Comparison of ENCODE assay signal across 25 cellular contexts in the genomic region with DNA sequence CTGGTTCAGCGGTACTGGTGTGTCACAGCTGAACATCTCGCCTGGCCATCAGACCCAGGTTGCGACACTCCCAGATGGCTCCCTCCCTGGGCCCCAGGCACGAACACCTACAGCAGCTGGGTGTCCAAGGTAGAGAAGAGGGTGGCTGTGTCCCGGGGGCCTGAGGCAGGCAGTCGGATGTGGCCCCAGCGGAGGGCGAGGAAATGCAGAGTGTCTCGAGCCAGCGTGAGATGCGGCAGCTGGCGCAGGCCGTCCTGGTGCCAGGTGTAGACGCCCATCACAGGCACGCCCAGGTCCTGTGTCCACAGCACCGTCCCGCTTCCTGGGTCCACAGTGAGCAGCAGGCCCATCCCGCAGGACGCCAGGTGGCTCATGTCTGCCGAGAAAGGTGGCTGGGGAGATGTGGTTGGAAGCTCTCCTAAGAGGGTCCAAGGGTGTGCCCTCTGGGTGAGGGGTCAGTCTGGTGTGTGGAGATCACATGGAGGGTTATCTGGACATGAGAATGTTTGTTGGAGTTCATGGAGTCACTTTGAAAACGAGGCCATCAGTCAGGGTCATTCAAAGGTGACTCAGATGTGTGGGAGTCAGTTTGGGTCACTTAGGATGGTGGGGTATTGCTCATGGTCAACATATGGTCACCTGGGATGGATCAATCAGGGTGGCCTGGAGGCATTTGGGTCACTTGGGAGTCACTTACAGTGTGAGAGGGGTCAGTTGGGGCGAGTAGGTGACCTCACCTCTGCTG. TPM values are rescaled to one million over a fixed set of nuclear protein-coding genes. Genes with fewer than 3 reads are reported as not detected.
DNase-seq lines count a peak whose midpoint lies in the region; ATAC-seq, FAIRE-seq and TF ChIP-seq lines count a peak whose summit lies in the region.
"Had no signal": no experiment of that assay in that cellular context is flagged by ENCODE, and none has a peak within 500 bp of the region (broad histone marks: within the 10 kb centered on the region; RNA-seq: fewer than 3 reads in every experiment).

No MANE protein-coding gene starts in this region.

- in situ Hi-C loops in transverse colon (cut with MboI; ENCODE audit: low pct_ligation_motif_present in 1 of 4, low pct_unique_long_range_greater_than_20kb in 1 of 4, low sequenced_read_pairs in 3 of 4), result no loop called here

- TF ChIP-seq CTCF in bronchial epithelial cell (IDR thresholded peaks at IDR 0.05; ENCODE audit: insufficient read depth, low read length, severe bottlenecking) (no peak), mucosa of descending colon (IDR thresholded peaks at IDR 0.05) (no peak), transverse colon (IDR thresholded peaks at IDR 0.05) (no peak), esophagus muscularis mucosa (IDR thresholded peaks at IDR 0.05) (no peak)

- TF ChIP-seq POLR2A in transverse colon (IDR thresholded peaks at IDR 0.05), result peak; percentile 8
- TF ChIP-seq POLR2A in esophagus muscularis mucosa (IDR thresholded peaks at IDR 0.05; ENCODE audit: low read depth), result no peak

- H3K9me3 ChIP-seq in mucosa of descending colon (no peaks in the 10 kb centered on the region), transverse colon (no peaks in the 10 kb centered on the region), esophagus muscularis mucosa (peaks cover 0 to 24% (median 10%) of the 10 kb centered on the region in 4 donors)
- H3K9me3 ChIP-seq: BE2C had no signal

- DNase-seq in DMS53 (lab: John Stamatoyannopoulos, UW), result peak; percentile 14
- no peak for DNase-seq in DMS53 treated with DMSO at 0.1 percent for 48 hours (lab: John Stamatoyannopoulos, UW; ENCODE audit: unreplicated experiment)
- no peak for DNase-seq in bronchial epithelial cell (ENCODE audit: low read depth)
- DNase-seq in mucosa of descending colon, result peak in 1 of 3 donors; percentile 50
- DNase-seq in transverse colon, result no peak
- no peak for DNase-seq in esophagus muscularis mucosa (ENCODE audit: extremely low spot score)
- no peak for DNase-seq in stimulated activated naive CD4-positive, alpha-beta T cell treated with Interleukin-2 at 50 U/mL for 16 hours (lab: John Stamatoyannopoulos, UW)
- DNase-seq: AML-193; BE2C; CD4-positive, alpha-beta T cell; CD8-positive, alpha-beta memory T cell; DMS 273 treated with DMSO at 0.1 percent for 48 hours; DND-41; GM23248; H9 had no signal

- H3K27ac ChIP-seq in transverse colon (no peak overlapping the region), esophagus muscularis mucosa (replicated peaks in 1 of 4) (no peak overlapping the region)
- H3K27ac ChIP-seq: 22Rv1; BLaER1 treated with 17β-estradiol and CSF1 and Interleukin-3, amounts not matched to agents 10 nM and 100 nM; GM23248 had no signal

- H3K4me1 ChIP-seq in mucosa of descending colon (ENCODE audit: low read depth), result peaks cover 4% of the 10 kb centered on the region
- no peaks in the 10 kb centered on the region for H3K4me1 ChIP-seq in transverse colon
- H3K4me1 ChIP-seq in esophagus muscularis mucosa, result no peaks in the 10 kb centered on the region
- H3K4me1 ChIP-seq: BE2C; BLaER1 treated with 17β-estradiol and CSF1 and Interleukin-3, amounts not matched to agents 10 nM and 100 nM had no signal

- no peak overlapping the region for H3K4me3 ChIP-seq in bronchial epithelial cell (ENCODE audit: low read depth, low read length)
- no peak overlapping the region for H3K4me3 ChIP-seq in mucosa of descending colon
- H3K4me3 ChIP-seq in transverse colon, result no peak overlapping the region
- H3K4me3 ChIP-seq in esophagus muscularis mucosa, result no peak overlapping the region
- H3K4me3 ChIP-seq: BLaER1 treated with 17β-estradiol and CSF1 and Interleukin-3, amounts not matched to agents 10 nM and 100 nM; GM23248 had no signal

- no peaks in the 10 kb centered on the region for H3K36me3 ChIP-seq in bronchial epithelial cell (ENCODE audit: control insufficient read depth, insufficient read depth, low read length)
- H3K36me3 ChIP-seq in mucosa of descending colon (ENCODE audit: low read depth), result peaks cover 4% of the 10 kb centered on the region
- H3K36me3 ChIP-seq in transverse colon, result peaks cover 0 to 6% (median 0%) of the 10 kb centered on the region in 4 donors
- H3K36me3 ChIP-seq in esophagus muscularis mucosa, result no peaks in the 10 kb centered on the region
- H3K36me3 ChIP-seq: BE2C; BLaER1 treated with 17β-estradiol and CSF1 and Interleukin-3, amounts not matched to agents 10 nM and 100 nM had no signal

- 52 to 85% methylated on average over 2 to 22 of the region's 22 CpGs for WGBS in transverse colon (ENCODE audit: low coverage in 1 of 2), 2 donors
- 87% methylated on average over 10 of the region's 22 CpGs for WGBS in esophagus muscularis mucosa

- peak; percentile 32 for FAIRE-seq in bronchial epithelial cell (lab: Jason Lieb, UNC)
- FAIRE-seq: A204.1, D721Med, G401.6, GM12892, GM19239 had no signal

- no peak for TF ChIP-seq EP300 in transverse colon (IDR thresholded peaks at IDR 0.05; ENCODE audit: low read depth)
- TF ChIP-seq EP300 in esophagus muscularis mucosa (IDR thresholded peaks at IDR 0.05), result no peak

- ATAC-seq in mucosa of descending colon (peak; percentile 48), HG03565 (IDR thresholded peaks at IDR 0.05; ENCODE audit: unreplicated experiment) (no peak)
- ATAC-seq: HCT116 had no signal

- intact Hi-C loops in mucosa of descending colon (cut with DNase I, micrococcal nuclease) (no loop called here), transverse colon (cut with DNase I; ENCODE audit: low total_unique reads) (no loop called here), esophagus muscularis mucosa (cut with DNase I) (no loop called here)

- H3K27me3 ChIP-seq in bronchial epithelial cell (ENCODE audit: control insufficient read depth, insufficient read depth, low read length) (no peaks in the 10 kb centered on the region), transverse colon (no peaks in the 10 kb centered on the region), esophagus muscularis mucosa (peaks cover 0 to 36% (median 0%) of the 10 kb centered on the region in 4 donors)
- H3K27me3 ChIP-seq: BE2C; BLaER1 treated with 17β-estradiol and CSF1 and Interleukin-3, amounts not matched to agents 10 nM and 100 nM had no signal

RNA-seq across cellular contexts. Expression of a gene that starts 8.1 kb away (rescaled TPM):
- total RNA-seq in bronchial epithelial cell (0.26 and 2.2 TPM in 2 replicates), mucosa of descending colon (100 to 1,000 TPM in 2 of 3 donors, 10 to 100 TPM in 1; 89.4 to 263 (median 154) TPM), transverse colon (100 to 1,000 TPM; 114 to 408 (median 168) TPM), esophagus muscularis mucosa (under 1 TPM in 1 of 4 donors, not detected in 3; 0.11 TPM)
- total RNA-seq: CD4-positive, alpha-beta T cell; CD8-positive, alpha-beta memory T cell; GM23248; H4 had no signal

RNA-seq across cellular contexts. Expression of a gene that starts 26.3 kb away (rescaled TPM):
- total RNA-seq in bronchial epithelial cell, result 1.0 and 1.3 TPM in 2 replicates
- 10 to 100 TPM in 2 of 3 donors, 1 to 10 TPM in 1; 4.7 to 28.6 (median 13.3) TPM for total RNA-seq in mucosa of descending colon
- 10 to 100 TPM in 1 of 4 donors, 1 to 10 TPM in 3; 1.5 to 20.1 (median 4.3) TPM for total RNA-seq in transverse colon
- total RNA-seq in esophagus muscularis mucosa, result 1 to 10 TPM in 3 of 4 donors, under 1 TPM in 1; 0.42 to 2.1 (median 1.3) TPM

RNA-seq across cellular contexts. Expression of a gene that starts 49.9 kb away (rescaled TPM):
- total RNA-seq in bronchial epithelial cell, result 0.26 and 0.38 TPM in 2 replicates
- 100 to 1,000 TPM in 2 of 3 donors, 10 to 100 TPM in 1; 97.5 to 432 (median 101) TPM for total RNA-seq in mucosa of descending colon
- total RNA-seq in transverse colon, result 100 to 1,000 TPM in 2 of 4 donors, 10 to 100 TPM in 2; 90.9 to 264 (median 122) TPM
- total RNA-seq in esophagus muscularis mucosa, result not detected
- total RNA-seq: CD4-positive, alpha-beta T cell; CD8-positive, alpha-beta memory T cell; GM23248; H4 had no signal

Comparison
In these comparisons a context has a peak if more than half of its experiments do, and no peak if none do; other contexts are left out.
1. RNA of a gene that starts 8.1 kb away (total RNA-seq): 114 to 408 TPM in transverse colon and 89.4 to 263 TPM in mucosa of descending colon; 0.26 to 2.2 TPM in bronchial epithelial cell and 0.11 TPM in esophagus muscularis mucosa; every median in the first group is over 10 times any median in the second.
2. RNA of a gene that starts 49.9 kb away (total RNA-seq): 90.9 to 264 TPM in transverse colon and 97.5 to 432 TPM in mucosa of descending colon; 0.26 to 0.38 TPM in bronchial epithelial cell and not detected in esophagus muscularis mucosa; every median in the first group is over 10 times any median in the second.